18 cellular contexts compared by ENCODE assay signal in genomic region chr12:28884861-28885260, GRCh38.
"Had no signal": no experiment of that assay in that cellular context is flagged by ENCODE, and none has a peak within 500 bp of the region (broad histone marks: within the 10 kb centered on the region; RNA-seq: fewer than 3 reads in every experiment).

No MANE protein-coding gene starts in this region.

- ATAC-seq: activated naive CD4-positive, alpha-beta T cell treated with anti-CD3 and anti-CD28 coated beads, Interleukin-2, amount 50 U/mL, for 72 hours; activated T-cell treated with anti-CD3 and anti-CD28 coated beads, Interleukin-2, amount 50 U/mL, for 4 hours; body of pancreas; lower lobe of right lung; stimulated activated naive CD8-positive, alpha-beta T cell treated with anti-CD3 and anti-CD28 coated beads, Interleukin-15, amount 100 ng/mL, for 72 hours; WTC11 had no signal

- H3K4me3 ChIP-seq: body of pancreas, lower lobe of right lung, right atrium auricular region, smooth muscle cell had no signal

- H3K27me3 ChIP-seq: body of pancreas, right atrium auricular region had no signal

- H3K9me3 ChIP-seq: body of pancreas, lower lobe of right lung, right atrium auricular region had no signal

- H3K4me2 ChIP-seq: smooth muscle cell had no signal

- H3K36me3 ChIP-seq: lower lobe of right lung, right atrium auricular region had no signal

- H3K4me1 ChIP-seq: body of pancreas, lower lobe of right lung, right atrium auricular region had no signal

- DNase-seq: activated CD4-positive, alpha-beta memory T cell treated with anti-CD3 and anti-CD28 coated beads, Interleukin-2, amount 10 ng/mL, durations not matched to agents 7 days and 5 days; activated CD4-positive, alpha-beta T cell treated with anti-CD3 and anti-CD28 coated beads for 4 hours; activated gamma-delta T cell; activated T-cell treated with anti-CD3 and anti-CD28 coated beads, Interleukin-2, amount 50 U/mL, for 4 hours; amniotic stem cell; body of pancreas; caudate nucleus; erythroblast; foreskin melanocyte; immature natural killer cell; lower lobe of right lung; nephron progenitor cell; occipital lobe; stimulated activated naive CD8-positive, alpha-beta T cell treated with anti-CD3 and anti-CD28 coated beads, Interleukin-15, amount 100 ng/mL, for 72 hours had no signal

- H3K27ac ChIP-seq: body of pancreas, lower lobe of right lung, right atrium auricular region had no signal
